25 cellular contexts compared by ENCODE assay signal in genomic region chr7:47351233-47352154, GRCh38.
DNase-seq lines count a peak whose midpoint lies in the region; ATAC-seq and TF ChIP-seq lines count a peak whose summit lies in the region.
"Had no signal": no experiment of that assay in that cellular context is flagged by ENCODE, and none has a peak within 500 bp of the region (broad histone marks: within the 10 kb centered on the region; RNA-seq: fewer than 3 reads in every experiment).

No MANE protein-coding gene starts in this region.

- DNase-seq in H9 (no peak), chondrocyte (ENCODE audit: low spot score) (no peak), progenitor cell of endocrine pancreas (ENCODE audit: low spot score, unreplicated experiment) (no peak), dermis blood vessel endothelial cell (no peak)
- no peak for DNase-seq in activated CD4-positive, CD25-positive, alpha-beta regulatory T cell treated with anti-CD3 and anti-CD28 coated beads, Interleukin-2, amount 50 U/mL, for 72 hours
- no peak for DNase-seq in CD8-positive, alpha-beta T cell
- DNase-seq: activated B cell treated with CpG ODN at 0.5 μM for 24 hours; activated CD8-positive, alpha-beta T cell treated with anti-CD3 and anti-CD28 coated beads for 36 hours; activated naive CD4-positive, alpha-beta T cell treated with anti-CD3 and anti-CD28 coated beads for 36 hours; CD4-positive, alpha-beta T cell; gastrocnemius medialis; GF-D8; GM23248; KBM-7; NCI-H2029; NCI-H510A; SIG-M5; stimulated activated naive B cell treated with anti-CD40 and anti-IgM and Interleukin-4, amounts not matched to agents 10 μg/mL and 1 μg/mL and 100 μg/mL, for 72 hours had no signal

- no peaks in the 10 kb centered on the region for H4K20me1 ChIP-seq in H9 (ENCODE audit: control insufficient read depth, insufficient read depth, insufficient read length)
- no peaks in the 10 kb centered on the region for H4K20me1 ChIP-seq in OCI-LY1 (ENCODE audit: insufficient read depth, low read length)

- H3K9me3 ChIP-seq in H9 (ENCODE audit: control insufficient read depth, low read depth, low read length) (no peaks in the 10 kb centered on the region), OCI-LY1 (ENCODE audit: low read length) (no peaks in the 10 kb centered on the region)
- no peaks in the 10 kb centered on the region for H3K9me3 ChIP-seq in CD8-positive, alpha-beta T cell (ENCODE audit: low read length)
- H3K9me3 ChIP-seq: esophagus muscularis mucosa, gastrocnemius medialis, thoracic aorta had no signal

- H3K27me3 ChIP-seq in H9 (ENCODE audit: insufficient read depth, low read length), result no peaks in the 10 kb centered on the region
- H3K27me3 ChIP-seq in OCI-LY1 (ENCODE audit: insufficient read depth, low read length), result no peaks in the 10 kb centered on the region
- H3K27me3 ChIP-seq in CD8-positive, alpha-beta T cell (ENCODE audit: insufficient read depth, low read length), result no peaks in the 10 kb centered on the region
- H3K27me3 ChIP-seq: esophagus muscularis mucosa, gastrocnemius medialis had no signal

- TF ChIP-seq CTCF in H9 (conservative IDR thresholded peaks at IDR 0.05), result peak; percentile 46
- peak; percentile 33 for TF ChIP-seq CTCF in OCI-LY1 (IDR thresholded peaks at IDR 0.05; ENCODE audit: low read length)
- peak; percentile 14 for TF ChIP-seq CTCF in chondrocyte (IDR thresholded peaks at IDR 0.05)
- TF ChIP-seq CTCF in progenitor cell of endocrine pancreas (IDR thresholded peaks at IDR 0.05; ENCODE audit: unreplicated experiment), result peak; percentile 12
- TF ChIP-seq CTCF in CD8-positive, alpha-beta T cell (IDR thresholded peaks at IDR 0.05), result no peak

- ATAC-seq in CD8-positive, alpha-beta T cell, result no peak
- ATAC-seq: activated CD8-positive, alpha-beta T cell treated with anti-CD3 and anti-CD28 coated beads for 36 hours; gastrocnemius medialis; stimulated activated naive B cell treated with anti-CD40 and anti-IgM and Interleukin-4, amounts not matched to agents 10 μg/mL and 1 μg/mL and 100 μg/mL, for 72 hours had no signal

- H3K4me1 Mint-ChIP-seq in H9, result peaks cover 5 to 10% of the 10 kb centered on the region in 2 experiments
- peaks cover 50% of the 10 kb centered on the region for H3K4me1 Mint-ChIP-seq in chondrocyte (ENCODE audit: low read depth)
- H3K4me1 Mint-ChIP-seq in progenitor cell of endocrine pancreas (ENCODE audit: low read depth), result peaks cover 24% of the 10 kb centered on the region
- H3K4me1 Mint-ChIP-seq in CD8-positive, alpha-beta T cell (ENCODE audit: low read depth), result no peaks in the 10 kb centered on the region
- H3K4me1 Mint-ChIP-seq: activated B cell treated with CpG ODN at 0.5 μM for 24 hours; central memory CD8-positive, alpha-beta T cell; stimulated activated naive B cell treated with anti-CD40 and anti-IgM and Interleukin-4, amounts not matched to agents 10 μg/mL and 1 μg/mL and 100 μg/mL, for 72 hours had no signal

- intact Hi-C loops in CD8-positive, alpha-beta T cell (cut with DNase I, micrococcal nuclease), result no loop called here

- no peak overlapping the region for H2BK12ac ChIP-seq in H9 (ENCODE audit: insufficient read length, low read depth, low read length)

- H4K5ac ChIP-seq in H9 (ENCODE audit: insufficient read length, low read depth, low read length), result no peak overlapping the region

- H3K23me2 ChIP-seq in H9 (ENCODE audit: insufficient read length, low read depth, low read length, poor library complexity, severe bottlenecking), result no peaks in the 10 kb centered on the region

- H3K9ac ChIP-seq in H9 (ENCODE audit: extremely low read depth, insufficient read length, low read length) (no peak overlapping the region), OCI-LY1 (ENCODE audit: low read length) (no peak overlapping the region)
- H3K9ac ChIP-seq: GM23248 had no signal

- no peak overlapping the region for H2BK5ac ChIP-seq in H9 (ENCODE audit: insufficient read length, low read length)

- 100% methylated on average over 1 of the region's 20 CpGs for WGBS in H9 (ENCODE audit: extremely low coverage, insufficient read length, low lambda C conversion rate)

- H3T11ph ChIP-seq in H9 (ENCODE audit: low read length), result no peak overlapping the region

- no peak overlapping the region for H3K27ac ChIP-seq in H9 (ENCODE audit: insufficient read length, low read depth, low read length)
- H3K27ac ChIP-seq in OCI-LY1 (ENCODE audit: low read depth, low read length, poor library complexity, severe bottlenecking), result no peak overlapping the region
- H3K27ac ChIP-seq in CD8-positive, alpha-beta T cell (ENCODE audit: low read depth, low read length), result no peak overlapping the region
- H3K27ac ChIP-seq: esophagus muscularis mucosa, gastrocnemius medialis, GM23248, thoracic aorta had no signal

- no peak overlapping the region for H2BK120ac ChIP-seq in H9 (ENCODE audit: low read depth, low read length, poor library complexity, severe bottlenecking)

- H3K79me2 ChIP-seq in H9 (ENCODE audit: insufficient read depth, low read length), result no peaks in the 10 kb centered on the region
- no peaks in the 10 kb centered on the region for H3K79me2 ChIP-seq in OCI-LY1 (ENCODE audit: insufficient read depth, low read length)

- no peaks in the 10 kb centered on the region for H3K79me1 ChIP-seq in H9 (ENCODE audit: insufficient read depth, low read depth, low read length, poor library complexity, severe bottlenecking)

- H3K4me1 ChIP-seq in H9 (ENCODE audit: insufficient read depth, low read length), result no peaks in the 10 kb centered on the region; the same call in 1 of the 2 replicates
- H3K4me1 ChIP-seq in OCI-LY1 (ENCODE audit: insufficient read depth, low read length, severe bottlenecking), result peaks cover 10% of the 10 kb centered on the region
- H3K4me1 ChIP-seq in CD8-positive, alpha-beta T cell (ENCODE audit: insufficient read depth, low read length), result no peaks in the 10 kb centered on the region

- no peaks in the 10 kb centered on the region for H3K9me2 ChIP-seq in OCI-LY1 (ENCODE audit: low read depth, low read length)

- H2BK20ac ChIP-seq in H9 (ENCODE audit: low read depth, low read length, poor library complexity, severe bottlenecking), result no peak overlapping the region

- H3K36me3 Mint-ChIP-seq in H9 (ENCODE audit: insufficient read depth in 1 of 3, low read depth in 3 of 3) (no peaks in the 10 kb centered on the region), chondrocyte (ENCODE audit: low read depth) (peaks cover 16% of the 10 kb centered on the region), progenitor cell of endocrine pancreas (ENCODE audit: insufficient read depth) (peaks cover 3% of the 10 kb centered on the region)
- H3K36me3 Mint-ChIP-seq in CD8-positive, alpha-beta T cell, result no peaks in the 10 kb centered on the region
- H3K36me3 Mint-ChIP-seq: natural killer cell treated with Interleukin-12 subunit alpha and Interleukin-12 subunit beta and Interleukin-15 and Interleukin-18, amount 100 ng/mL, for 72 hours had no signal

- POLR2A ChIA-PET in CD8-positive, alpha-beta T cell (lab: Charles Lee), result no interaction called here

- H3K4me3 ChIP-seq in OCI-LY1 (ENCODE audit: low read depth, low read length, poor library complexity, severe bottlenecking), result no peak overlapping the region
- no peak overlapping the region for H3K4me3 ChIP-seq in CD8-positive, alpha-beta T cell (ENCODE audit: low read depth, low read length)
- H3K4me3 ChIP-seq: esophagus muscularis mucosa, gastrocnemius medialis, GM23248, thoracic aorta had no signal

- H2BK15ac ChIP-seq in H9 (ENCODE audit: low read depth, low read length), result no peak overlapping the region

- H3K18ac ChIP-seq in H9 (ENCODE audit: insufficient read length, low read depth, low read length), result no peak overlapping the region

- H3K9me3 Mint-ChIP-seq in H9 (no peaks in the 10 kb centered on the region), chondrocyte (ENCODE audit: low read depth) (no peaks in the 10 kb centered on the region), progenitor cell of endocrine pancreas (ENCODE audit: low read depth) (no peaks in the 10 kb centered on the region)
- no peaks in the 10 kb centered on the region for H3K9me3 Mint-ChIP-seq in CD8-positive, alpha-beta T cell
- H3K9me3 Mint-ChIP-seq: activated B cell treated with CpG ODN at 0.5 μM for 24 hours; activated CD8-positive, alpha-beta T cell treated with anti-CD3 and anti-CD28 coated beads for 36 hours; activated naive CD4-positive, alpha-beta T cell treated with anti-CD3 and anti-CD28 coated beads for 36 hours; CD4-positive, alpha-beta T cell; central memory CD8-positive, alpha-beta T cell; memory B cell; natural killer cell treated with Interleukin-12 subunit alpha and Interleukin-12 subunit beta and Interleukin-15 and Interleukin-18, amount 100 ng/mL, for 72 hours; stimulated activated naive B cell treated with anti-CD40 and anti-IgM and Interleukin-4, amounts not matched to agents 10 μg/mL and 1 μg/mL and 100 μg/mL, for 72 hours; T-helper 1 cell treated with Interleukin-12 subunit alpha and Interleukin-12 subunit beta and Interleukin-4 antibody, amounts not matched to agents 30 μg/mL and 1 μg/mL, for 36 hours had no signal

- H3K14ac ChIP-seq in H9 (ENCODE audit: insufficient read depth, low read length), result no peak overlapping the region

- H3K27ac Mint-ChIP-seq in H9, result no peak overlapping the region
- no peak overlapping the region for H3K27ac Mint-ChIP-seq in chondrocyte (ENCODE audit: unreplicated experiment)
- no peak overlapping the region for H3K27ac Mint-ChIP-seq in progenitor cell of endocrine pancreas
- H3K27ac Mint-ChIP-seq in CD8-positive, alpha-beta T cell, result no peak overlapping the region
- H3K27ac Mint-ChIP-seq: activated B cell treated with CpG ODN at 0.5 μM for 24 hours; activated CD8-positive, alpha-beta T cell treated with anti-CD3 and anti-CD28 coated beads for 36 hours; activated naive CD4-positive, alpha-beta T cell treated with anti-CD3 and anti-CD28 coated beads for 36 hours; CD4-positive, alpha-beta T cell; memory B cell; natural killer cell treated with Interleukin-12 subunit alpha and Interleukin-12 subunit beta and Interleukin-15 and Interleukin-18, amount 100 ng/mL, for 72 hours; stimulated activated naive B cell treated with anti-CD40 and anti-IgM and Interleukin-4, amounts not matched to agents 10 μg/mL and 1 μg/mL and 100 μg/mL, for 72 hours; T-helper 1 cell treated with Interleukin-12 subunit alpha and Interleukin-12 subunit beta and Interleukin-4 antibody, amounts not matched to agents 30 μg/mL and 1 μg/mL, for 36 hours had no signal

- no peak overlapping the region for H2AK5ac ChIP-seq in H9 (ENCODE audit: insufficient read length, low read length)

- H4K91ac ChIP-seq in H9 (ENCODE audit: insufficient read length, low read depth, low read length), result no peak overlapping the region

- no peak overlapping the region for H3K4ac ChIP-seq in H9 (ENCODE audit: low read depth, low read length)

- H3K36me3 ChIP-seq in OCI-LY1 (ENCODE audit: insufficient read depth, low read length), result peaks cover 60% of the 10 kb centered on the region; the same call in 1 of the 2 replicates
- no peaks in the 10 kb centered on the region for H3K36me3 ChIP-seq in CD8-positive, alpha-beta T cell (ENCODE audit: insufficient read depth, low read length)
- H3K36me3 ChIP-seq: gastrocnemius medialis, thoracic aorta had no signal

- no peaks in the 10 kb centered on the region for H3K27me3 Mint-ChIP-seq in H9 (ENCODE audit: low read depth)
- H3K27me3 Mint-ChIP-seq in chondrocyte (ENCODE audit: low read depth), result no peaks in the 10 kb centered on the region
- H3K27me3 Mint-ChIP-seq in progenitor cell of endocrine pancreas, result no peaks in the 10 kb centered on the region
- no peaks in the 10 kb centered on the region for H3K27me3 Mint-ChIP-seq in CD8-positive, alpha-beta T cell (ENCODE audit: low read depth)
- H3K27me3 Mint-ChIP-seq: activated B cell treated with CpG ODN at 0.5 μM for 24 hours; CD4-positive, alpha-beta T cell; central memory CD8-positive, alpha-beta T cell; memory B cell; natural killer cell treated with Interleukin-12 subunit alpha and Interleukin-12 subunit beta and Interleukin-15 and Interleukin-18, amount 100 ng/mL, for 72 hours; stimulated activated naive B cell treated with anti-CD40 and anti-IgM and Interleukin-4, amounts not matched to agents 10 μg/mL and 1 μg/mL and 100 μg/mL, for 72 hours had no signal

- CTCF ChIA-PET in CD8-positive, alpha-beta T cell (lab: Charles Lee), result no interaction called here

- no peak overlapping the region for H3K23ac ChIP-seq in H9 (ENCODE audit: insufficient read length, low read depth, low read length)

- H2AFZ ChIP-seq in H9 (ENCODE audit: low read length) (no peak overlapping the region), OCI-LY1 (ENCODE audit: low read length) (no peak overlapping the region)
- H2AFZ ChIP-seq: GM23248 had no signal

- H3F3A ChIP-seq in OCI-LY1 (ENCODE audit: insufficient read depth, low read length), result no peaks in the 10 kb centered on the region

- H3K56ac ChIP-seq in H9 (ENCODE audit: insufficient read length, low read depth, low read length), result no peak overlapping the region

- H3K4me3 Mint-ChIP-seq in H9 (no peak overlapping the region), chondrocyte (ENCODE audit: unreplicated experiment) (no peak overlapping the region), progenitor cell of endocrine pancreas (ENCODE audit: low read depth) (no peak overlapping the region)
- H3K4me3 Mint-ChIP-seq in CD8-positive, alpha-beta T cell, result no peak overlapping the region
- H3K4me3 Mint-ChIP-seq: activated B cell treated with CpG ODN at 0.5 μM for 24 hours; activated CD8-positive, alpha-beta T cell treated with anti-CD3 and anti-CD28 coated beads for 36 hours; activated naive CD4-positive, alpha-beta T cell treated with anti-CD3 and anti-CD28 coated beads for 36 hours; CD4-positive, alpha-beta T cell; central memory CD8-positive, alpha-beta T cell; memory B cell; natural killer cell treated with Interleukin-12 subunit alpha and Interleukin-12 subunit beta and Interleukin-15 and Interleukin-18, amount 100 ng/mL, for 72 hours; stimulated activated naive B cell treated with anti-CD40 and anti-IgM and Interleukin-4, amounts not matched to agents 10 μg/mL and 1 μg/mL and 100 μg/mL, for 72 hours; T-helper 1 cell treated with Interleukin-12 subunit alpha and Interleukin-12 subunit beta and Interleukin-4 antibody, amounts not matched to agents 30 μg/mL and 1 μg/mL, for 36 hours had no signal

- no peak overlapping the region for H4K8ac ChIP-seq in H9 (replicated peaks; ENCODE audit: insufficient read length, low read depth, low read length)

- no peak overlapping the region for H3K4me2 ChIP-seq in H9 (ENCODE audit: insufficient read depth, insufficient read length, low read length)
- no peak overlapping the region for H3K4me2 ChIP-seq in OCI-LY1 (ENCODE audit: low read length)
